1 cellular context compared by ENCODE assay signal in the genomic region with DNA sequence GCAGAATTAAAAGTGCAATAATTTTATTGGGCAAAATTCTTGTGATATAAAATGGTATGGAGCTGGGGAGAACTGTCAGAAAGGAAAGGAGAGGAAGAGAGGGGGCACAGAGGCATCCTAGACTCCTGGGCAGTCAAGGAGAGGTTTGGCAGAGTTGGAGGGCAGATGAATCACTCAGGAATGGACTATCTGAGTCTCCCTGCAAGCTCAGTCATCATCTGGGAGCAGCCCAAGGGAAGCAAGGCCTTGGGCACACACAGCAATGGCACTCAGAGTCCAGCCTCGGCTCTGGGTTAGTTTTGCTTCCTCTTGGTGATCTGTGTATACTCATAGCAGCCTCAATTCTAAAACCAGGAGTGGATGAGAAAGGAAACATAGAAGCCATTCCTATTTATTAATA.
TF ChIP-seq lines count a peak whose summit lies in the region.

No MANE protein-coding gene starts in this region.

TF ChIP-seq in WTC11, 78 proteins besides CTCF, POLR2A, EP300 and RAD21 (continued from another document):
- TF ChIP-seq, protein P1, sequence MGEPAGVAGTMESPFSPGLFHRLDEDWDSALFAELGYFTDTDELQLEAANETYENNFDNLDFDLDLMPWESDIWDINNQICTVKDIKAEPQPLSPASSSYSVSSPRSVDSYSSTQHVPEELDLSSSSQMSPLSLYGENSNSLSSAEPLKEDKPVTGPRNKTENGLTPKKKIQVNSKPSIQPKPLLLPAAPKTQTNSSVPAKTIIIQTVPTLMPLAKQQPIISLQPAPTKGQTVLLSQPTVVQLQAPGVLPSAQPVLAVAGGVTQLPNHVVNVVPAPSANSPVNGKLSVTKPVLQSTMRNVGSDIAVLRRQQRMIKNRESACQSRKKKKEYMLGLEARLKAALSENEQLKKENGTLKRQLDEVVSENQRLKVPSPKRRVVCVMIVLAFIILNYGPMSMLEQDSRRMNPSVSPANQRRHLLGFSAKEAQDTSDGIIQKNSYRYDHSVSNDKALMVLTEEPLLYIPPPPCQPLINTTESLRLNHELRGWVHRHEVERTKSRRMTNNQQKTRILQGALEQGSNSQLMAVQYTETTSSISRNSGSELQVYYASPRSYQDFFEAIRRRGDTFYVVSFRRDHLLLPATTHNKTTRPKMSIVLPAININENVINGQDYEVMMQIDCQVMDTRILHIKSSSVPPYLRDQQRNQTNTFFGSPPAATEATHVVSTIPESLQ (CRISPR knock-in tag; IDR thresholded peaks at IDR 0.05): no peak
- TF ChIP-seq IRF2 (CRISPR knock-in tag; IDR thresholded peaks at IDR 0.05; ENCODE audit: borderline replicate concordance, low read depth) (no peak), ETV6 (CRISPR knock-in tag; IDR thresholded peaks at IDR 0.05) (no peak), CREB1 (CRISPR knock-in tag; IDR thresholded peaks at IDR 0.05) (no peak), PRRX2 (CRISPR knock-in tag; IDR thresholded peaks at IDR 0.05) (no peak), TP53 (CRISPR knock-in tag; IDR thresholded peaks at IDR 0.05) (no peak), SOX15 (CRISPR knock-in tag; IDR thresholded peaks at IDR 0.05) (no peak)
- TF ChIP-seq, protein P2, sequence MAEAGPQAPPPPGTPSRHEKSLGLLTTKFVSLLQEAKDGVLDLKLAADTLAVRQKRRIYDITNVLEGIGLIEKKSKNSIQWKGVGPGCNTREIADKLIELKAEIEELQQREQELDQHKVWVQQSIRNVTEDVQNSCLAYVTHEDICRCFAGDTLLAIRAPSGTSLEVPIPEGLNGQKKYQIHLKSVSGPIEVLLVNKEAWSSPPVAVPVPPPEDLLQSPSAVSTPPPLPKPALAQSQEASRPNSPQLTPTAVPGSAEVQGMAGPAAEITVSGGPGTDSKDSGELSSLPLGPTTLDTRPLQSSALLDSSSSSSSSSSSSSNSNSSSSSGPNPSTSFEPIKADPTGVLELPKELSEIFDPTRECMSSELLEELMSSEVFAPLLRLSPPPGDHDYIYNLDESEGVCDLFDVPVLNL (CRISPR knock-in tag; IDR thresholded peaks at IDR 0.05; ENCODE audit: borderline replicate concordance, low read depth): no peak
- TF ChIP-seq, protein P3, sequence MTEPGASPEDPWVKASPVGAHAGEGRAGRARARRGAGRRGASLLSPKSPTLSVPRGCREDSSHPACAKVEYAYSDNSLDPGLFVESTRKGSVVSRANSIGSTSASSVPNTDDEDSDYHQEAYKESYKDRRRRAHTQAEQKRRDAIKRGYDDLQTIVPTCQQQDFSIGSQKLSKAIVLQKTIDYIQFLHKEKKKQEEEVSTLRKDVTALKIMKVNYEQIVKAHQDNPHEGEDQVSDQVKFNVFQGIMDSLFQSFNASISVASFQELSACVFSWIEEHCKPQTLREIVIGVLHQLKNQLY (CRISPR knock-in tag; IDR thresholded peaks at IDR 0.05): no peak
- TF ChIP-seq, protein P4, sequence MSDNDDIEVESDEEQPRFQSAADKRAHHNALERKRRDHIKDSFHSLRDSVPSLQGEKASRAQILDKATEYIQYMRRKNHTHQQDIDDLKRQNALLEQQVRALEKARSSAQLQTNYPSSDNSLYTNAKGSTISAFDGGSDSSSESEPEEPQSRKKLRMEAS (CRISPR knock-in tag; IDR thresholded peaks at IDR 0.05): no peak
- TF ChIP-seq, protein P5, sequence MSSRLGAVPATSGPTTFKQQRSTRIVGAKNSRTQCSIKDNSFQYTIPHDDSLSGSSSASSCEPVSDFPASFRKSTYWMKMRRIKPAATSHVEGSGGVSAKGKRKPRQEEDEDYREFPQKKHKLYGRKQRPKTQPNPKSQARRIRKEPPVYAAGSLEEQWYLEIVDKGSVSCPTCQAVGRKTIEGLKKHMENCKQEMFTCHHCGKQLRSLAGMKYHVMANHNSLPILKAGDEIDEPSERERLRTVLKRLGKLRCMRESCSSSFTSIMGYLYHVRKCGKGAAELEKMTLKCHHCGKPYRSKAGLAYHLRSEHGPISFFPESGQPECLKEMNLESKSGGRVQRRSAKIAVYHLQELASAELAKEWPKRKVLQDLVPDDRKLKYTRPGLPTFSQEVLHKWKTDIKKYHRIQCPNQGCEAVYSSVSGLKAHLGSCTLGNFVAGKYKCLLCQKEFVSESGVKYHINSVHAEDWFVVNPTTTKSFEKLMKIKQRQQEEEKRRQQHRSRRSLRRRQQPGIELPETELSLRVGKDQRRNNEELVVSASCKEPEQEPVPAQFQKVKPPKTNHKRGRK (CRISPR knock-in tag; IDR thresholded peaks at IDR 0.05; ENCODE audit: borderline replicate concordance): no peak
- TF ChIP-seq, protein P6, sequence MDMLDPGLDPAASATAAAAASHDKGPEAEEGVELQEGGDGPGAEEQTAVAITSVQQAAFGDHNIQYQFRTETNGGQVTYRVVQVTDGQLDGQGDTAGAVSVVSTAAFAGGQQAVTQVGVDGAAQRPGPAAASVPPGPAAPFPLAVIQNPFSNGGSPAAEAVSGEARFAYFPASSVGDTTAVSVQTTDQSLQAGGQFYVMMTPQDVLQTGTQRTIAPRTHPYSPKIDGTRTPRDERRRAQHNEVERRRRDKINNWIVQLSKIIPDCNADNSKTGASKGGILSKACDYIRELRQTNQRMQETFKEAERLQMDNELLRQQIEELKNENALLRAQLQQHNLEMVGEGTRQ (CRISPR knock-in tag; IDR thresholded peaks at IDR 0.05): no peak
TF ChIP-seq in WTC11: peak in this region for 0.
